1 cellular context compared by ENCODE assay signal in the genomic region with DNA sequence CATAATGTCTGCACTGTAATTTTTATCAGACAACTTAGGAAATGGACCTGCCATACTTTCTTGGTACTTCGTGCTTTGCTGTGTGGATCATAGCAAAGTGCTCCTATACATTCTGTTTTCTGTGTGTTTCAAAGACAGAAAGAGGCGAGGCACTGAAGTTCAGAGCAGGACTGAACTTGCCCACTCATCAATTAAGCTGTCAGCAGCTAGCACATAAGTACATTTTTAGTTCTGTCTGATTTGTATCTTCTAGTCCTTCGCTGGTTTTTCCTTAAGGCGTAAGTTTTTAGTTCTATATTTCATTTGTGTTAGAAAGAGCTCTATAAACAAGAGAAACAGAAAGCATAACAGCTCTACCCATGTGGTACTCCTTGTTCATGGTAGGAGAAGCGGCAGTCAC.
TF ChIP-seq lines count a peak whose summit lies in the region.

No MANE protein-coding gene starts in this region.

TF ChIP-seq in GM12878, 131 proteins besides CTCF, POLR2A, EP300 and RAD21:
- TF ChIP-seq, protein P1, sequence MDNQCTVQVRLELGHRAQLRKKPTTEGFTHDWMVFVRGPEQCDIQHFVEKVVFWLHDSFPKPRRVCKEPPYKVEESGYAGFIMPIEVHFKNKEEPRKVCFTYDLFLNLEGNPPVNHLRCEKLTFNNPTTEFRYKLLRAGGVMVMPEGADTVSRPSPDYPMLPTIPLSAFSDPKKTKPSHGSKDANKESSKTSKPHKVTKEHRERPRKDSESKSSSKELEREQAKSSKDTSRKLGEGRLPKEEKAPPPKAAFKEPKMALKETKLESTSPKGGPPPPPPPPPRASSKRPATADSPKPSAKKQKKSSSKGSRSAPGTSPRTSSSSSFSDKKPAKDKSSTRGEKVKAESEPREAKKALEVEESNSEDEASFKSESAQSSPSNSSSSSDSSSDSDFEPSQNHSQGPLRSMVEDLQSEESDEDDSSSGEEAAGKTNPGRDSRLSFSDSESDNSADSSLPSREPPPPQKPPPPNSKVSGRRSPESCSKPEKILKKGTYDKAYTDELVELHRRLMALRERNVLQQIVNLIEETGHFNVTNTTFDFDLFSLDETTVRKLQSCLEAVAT (IDR thresholded peaks at IDR 0.05), result peak; percentile 72
- TF ChIP-seq ATF7 (IDR thresholded peaks at IDR 0.05; ENCODE audit: low read depth), result peak; percentile 22; the same call in 1 of the 2 replicates
- peak; percentile 66 for TF ChIP-seq PKNOX1 (IDR thresholded peaks at IDR 0.05)
- no peak for TF ChIP-seq HCFC1 (IDR thresholded peaks at IDR 0.05; ENCODE audit: low read length)
- TF ChIP-seq HDAC6 (IDR thresholded peaks at IDR 0.05; ENCODE audit: unreplicated experiment), result no peak
- no peak for TF ChIP-seq MEF2A (IDR thresholded peaks at IDR 0.05; ENCODE audit: insufficient read depth, low read depth, low read length)
- TF ChIP-seq CHD1 (IDR thresholded peaks at IDR 0.05; ENCODE audit: low read depth, low read length), result peak; percentile 60; the same call in 1 of the 2 replicates
- TF ChIP-seq MXI1 (IDR thresholded peaks at IDR 0.05; ENCODE audit: low read depth, low read length), result no peak
- TF ChIP-seq, protein P2, sequence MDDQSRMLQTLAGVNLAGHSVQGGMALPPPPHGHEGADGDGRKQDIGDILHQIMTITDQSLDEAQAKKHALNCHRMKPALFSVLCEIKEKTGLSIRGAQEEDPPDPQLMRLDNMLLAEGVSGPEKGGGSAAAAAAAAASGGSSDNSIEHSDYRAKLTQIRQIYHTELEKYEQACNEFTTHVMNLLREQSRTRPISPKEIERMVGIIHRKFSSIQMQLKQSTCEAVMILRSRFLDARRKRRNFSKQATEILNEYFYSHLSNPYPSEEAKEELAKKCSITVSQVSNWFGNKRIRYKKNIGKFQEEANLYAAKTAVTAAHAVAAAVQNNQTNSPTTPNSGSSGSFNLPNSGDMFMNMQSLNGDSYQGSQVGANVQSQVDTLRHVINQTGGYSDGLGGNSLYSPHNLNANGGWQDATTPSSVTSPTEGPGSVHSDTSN (IDR thresholded peaks at IDR 0.05; ENCODE audit: insufficient replicate concordance, low read depth, low read length), result peak; percentile 79
- TF ChIP-seq STAT1 (conservative IDR thresholded peaks at IDR 0.05), result no peak
- TF ChIP-seq, protein P3, sequence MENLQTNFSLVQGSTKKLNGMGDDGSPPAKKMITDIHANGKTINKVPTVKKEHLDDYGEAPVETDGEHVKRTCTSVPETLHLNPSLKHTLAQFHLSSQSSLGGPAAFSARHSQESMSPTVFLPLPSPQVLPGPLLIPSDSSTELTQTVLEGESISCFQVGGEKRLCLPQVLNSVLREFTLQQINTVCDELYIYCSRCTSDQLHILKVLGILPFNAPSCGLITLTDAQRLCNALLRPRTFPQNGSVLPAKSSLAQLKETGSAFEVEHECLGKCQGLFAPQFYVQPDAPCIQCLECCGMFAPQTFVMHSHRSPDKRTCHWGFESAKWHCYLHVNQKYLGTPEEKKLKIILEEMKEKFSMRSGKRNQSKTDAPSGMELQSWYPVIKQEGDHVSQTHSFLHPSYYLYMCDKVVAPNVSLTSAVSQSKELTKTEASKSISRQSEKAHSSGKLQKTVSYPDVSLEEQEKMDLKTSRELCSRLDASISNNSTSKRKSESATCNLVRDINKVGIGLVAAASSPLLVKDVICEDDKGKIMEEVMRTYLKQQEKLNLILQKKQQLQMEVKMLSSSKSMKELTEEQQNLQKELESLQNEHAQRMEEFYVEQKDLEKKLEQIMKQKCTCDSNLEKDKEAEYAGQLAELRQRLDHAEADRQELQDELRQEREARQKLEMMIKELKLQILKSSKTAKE (IDR thresholded peaks at IDR 0.05; ENCODE audit: low read depth, poor library complexity, severe bottlenecking), result peak; percentile 60
